13 cellular contexts compared by ENCODE assay signal in the genomic region with DNA sequence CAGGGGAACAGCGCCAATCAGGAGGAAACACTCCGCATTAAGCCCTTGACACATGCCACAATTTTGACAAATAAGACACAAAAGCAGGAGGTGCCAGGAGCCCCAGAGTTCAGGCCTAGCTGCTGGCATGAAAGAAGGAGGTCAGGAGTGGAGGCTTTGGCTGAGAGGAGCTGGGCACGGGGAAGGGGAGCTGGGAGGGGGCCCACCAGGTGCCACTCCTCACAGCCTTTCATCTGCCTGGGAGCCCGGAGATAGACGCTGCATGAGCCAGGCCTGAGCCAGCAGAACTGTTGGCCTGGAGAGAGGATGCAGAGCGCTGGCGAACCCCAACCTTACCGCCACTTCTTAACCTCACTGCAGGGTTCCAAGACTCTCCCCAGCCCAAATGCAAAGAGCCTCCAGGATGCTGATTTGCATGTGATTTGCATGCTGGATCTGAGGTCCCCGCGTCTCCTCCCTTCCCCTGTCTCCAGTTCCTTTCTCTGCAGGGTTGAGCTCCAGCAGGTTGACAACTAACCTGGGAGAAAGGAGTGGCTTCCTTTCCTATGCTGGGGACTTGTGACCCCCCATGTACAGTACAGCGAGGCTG.
DNase-seq lines count a peak whose midpoint lies in the region; ATAC-seq and TF ChIP-seq lines count a peak whose summit lies in the region.
"Had no signal": no experiment of that assay in that cellular context is flagged by ENCODE, and none has a peak within 500 bp of the region (broad histone marks: within the 10 kb centered on the region; RNA-seq: fewer than 3 reads in every experiment).

No MANE protein-coding gene starts in this region.

- DNase-seq in NCI-H2227 (lab: John Stamatoyannopoulos, UW; ENCODE audit: unreplicated experiment): peak; percentile 53
- no peak for DNase-seq in NCI-H2227 treated with DMSO at 0.1 percent for 48 hours (lab: John Stamatoyannopoulos, UW)
- peak; percentile 73 for DNase-seq in NCI-H1092 treated with DMSO at 0.1 percent for 48 hours (lab: John Stamatoyannopoulos, UW)
- no peak for DNase-seq in WTC11 (ENCODE audit: low spot score)
- DNase-seq in retina: peak; percentile 31
- DNase-seq in endothelial cell (ENCODE audit: low spot score): no peak
- DNase-seq: KG1; NCI-H510A; NK-92 treated with Interleukin-12 subunit alpha and Interleukin-12 subunit beta, amount 100 ng/mL, for 24 hours; OCI-M1; SJCRH30 had no signal

- H3K4me1 Mint-ChIP-seq in WTC11 (peaks cover 55% of the 10 kb centered on the region), endothelial cell (ENCODE audit: unreplicated experiment) (peaks cover 8% of the 10 kb centered on the region)

- POLR2A ChIA-PET in WTC11 (lab: Charles Lee): interaction anchor here (1.1 kb wide), 1 partner anchor 37 kb away, joined by 3 read pairs; no protein-coding TSS in a partner anchor

- CTCF ChIA-PET in WTC11 (lab: Charles Lee): interaction anchor here (0.6 to 4.4 kb wide), 14 partner anchors 11 to 225 kb away, joined by 3 to 30 read pairs (median 4); no protein-coding TSS in a partner anchor

- H3K27ac Mint-ChIP-seq in WTC11: no peak overlapping the region
- H3K27ac Mint-ChIP-seq in endothelial cell (ENCODE audit: unreplicated experiment): no peak overlapping the region

- TF ChIP-seq CTCF in WTC11 (IDR thresholded peaks at IDR 0.05) (no peak), endothelial cell (IDR thresholded peaks at IDR 0.05; ENCODE audit: unreplicated experiment) (no peak)

- H3K36me3 Mint-ChIP-seq in WTC11: peaks cover 2% of the 10 kb centered on the region; the same call in 1 of the 2 replicates
- no peaks in the 10 kb centered on the region for H3K36me3 Mint-ChIP-seq in endothelial cell (ENCODE audit: low read depth, unreplicated experiment)

- peaks cover 12% of the 10 kb centered on the region for H3K9me3 Mint-ChIP-seq in WTC11
- H3K9me3 Mint-ChIP-seq in endothelial cell (ENCODE audit: unreplicated experiment): peaks cover 4% of the 10 kb centered on the region

- ATAC-seq in WTC11 (peak; percentile 38), GM18870 (IDR thresholded peaks at IDR 0.05; ENCODE audit: unreplicated experiment) (no peak)
- ATAC-seq: A549 had no signal

- no peak overlapping the region for H3K4me3 Mint-ChIP-seq in WTC11
- H3K4me3 Mint-ChIP-seq in endothelial cell (ENCODE audit: unreplicated experiment): no peak overlapping the region

- H3K27me3 Mint-ChIP-seq in WTC11 (ENCODE audit: low read depth) (peaks cover 7% of the 10 kb centered on the region; the same call in 1 of the 2 replicates), endothelial cell (ENCODE audit: unreplicated experiment) (peaks cover 3% of the 10 kb centered on the region)

TF ChIP-seq in WTC11, 78 proteins besides CTCF, POLR2A, EP300 and RAD21:
- TF ChIP-seq EMX1 (CRISPR knock-in tag; IDR thresholded peaks at IDR 0.05): no peak
- peak; percentile 66 for TF ChIP-seq ZNF423 (CRISPR knock-in tag; IDR thresholded peaks at IDR 0.05)

Comparison
In these comparisons a context has a peak if more than half of its experiments do, and no peak if none do; other contexts are left out.
1. DNase-seq: peak in NCI-H2227 (single experiment), NCI-H1092 treated with DMSO at 0.1 percent for 48 hours (single experiment) and retina (single experiment); none in NCI-H2227 treated with DMSO at 0.1 percent for 48 hours (single experiment), WTC11 (single experiment) and endothelial cell (single experiment).